ENCODE assay signal across 13 cellular contexts in the genomic region with DNA sequence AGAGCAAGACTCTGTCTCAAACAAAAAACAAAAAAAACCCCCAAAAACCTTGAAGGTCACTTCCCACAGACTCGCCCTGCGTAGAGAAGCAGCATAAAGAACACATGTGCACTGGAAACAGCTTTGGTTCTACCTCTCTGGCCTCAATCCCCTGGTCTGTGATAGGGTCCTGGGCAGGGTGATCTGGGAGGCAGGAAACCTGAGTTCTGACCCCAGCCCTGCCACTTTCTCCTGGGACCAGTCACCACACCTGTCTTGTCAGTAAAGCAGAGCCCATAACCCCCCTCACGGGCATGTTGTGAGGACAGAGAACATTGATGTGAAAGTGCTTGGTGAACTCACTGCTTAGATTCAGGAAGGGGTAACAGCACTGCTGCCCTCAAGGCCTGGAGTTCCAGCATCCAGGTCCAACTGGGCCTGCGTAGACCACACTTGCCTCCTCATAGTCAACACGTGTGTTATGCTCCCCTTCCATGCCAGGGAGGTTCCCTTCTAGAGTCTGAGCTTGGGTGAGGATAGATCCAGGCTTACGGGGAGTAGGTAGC. TPM values are rescaled to one million over a fixed set of nuclear protein-coding genes. Genes with fewer than 3 reads are reported as not detected.
A peak's percentile ranks its signal among the peaks of the same experiment; 100 is the strongest.
DNase-seq lines count a peak whose midpoint lies in the region; ATAC-seq and TF ChIP-seq lines count a peak whose summit lies in the region.
"Had no signal": no experiment of that assay in that cellular context is flagged by ENCODE, and none has a peak within 500 bp of the region (broad histone marks: within the 10 kb centered on the region; RNA-seq: fewer than 3 reads in every experiment).

No MANE protein-coding gene starts in this region.

- H3K4me1 ChIP-seq in HCT116 (ENCODE audit: control insufficient read depth in 1 of 2, insufficient read depth in 2 of 2, low read length in 2 of 2): peaks cover 2 to 6% of the 10 kb centered on the region in 2 experiments; a peak in 2 of 4 replicates
- no peaks in the 10 kb centered on the region for H3K4me1 ChIP-seq in osteoblast (ENCODE audit: insufficient read depth, low read length)

- peaks cover 33% of the 10 kb centered on the region for H3K36me3 Mint-ChIP-seq in T-helper 1 cell treated with Interleukin-12 subunit alpha and Interleukin-12 subunit beta and Interleukin-4 antibody, amounts not matched to agents 30 μg/mL and 1 μg/mL, for 36 hours (ENCODE audit: low read depth)

- H4K20me1 ChIP-seq in HCT116 (ENCODE audit: insufficient read depth) (no peaks in the 10 kb centered on the region), osteoblast (ENCODE audit: insufficient read depth, low read length) (no peaks in the 10 kb centered on the region)

- H3K79me2 ChIP-seq in HCT116 (ENCODE audit: insufficient read depth, low read length): no peaks in the 10 kb centered on the region
- no peaks in the 10 kb centered on the region for H3K79me2 ChIP-seq in osteoblast (ENCODE audit: insufficient read depth, low read length)

- no peak for TF ChIP-seq RAD21 in HCT116 (IDR thresholded peaks at IDR 0.05; ENCODE audit: low read depth)

- H3K9me3 Mint-ChIP-seq in T-helper 1 cell treated with Interleukin-12 subunit alpha and Interleukin-12 subunit beta and Interleukin-4 antibody, amounts not matched to agents 30 μg/mL and 1 μg/mL, for 36 hours: no peaks in the 10 kb centered on the region
- H3K9me3 Mint-ChIP-seq: endodermal cell had no signal

- no peak overlapping the region for H3K4me3 ChIP-seq in HCT116 (replicated peaks in 1 of 2; ENCODE audit: low read depth in 1 of 2, low read length in 2 of 2)
- no peak overlapping the region for H3K4me3 ChIP-seq in osteoblast (ENCODE audit: insufficient read depth, low read length)
- H3K4me3 ChIP-seq: transverse colon had no signal

- H3K27me3 ChIP-seq in HCT116 (ENCODE audit: insufficient read depth, low read length) (no peaks in the 10 kb centered on the region), osteoblast (ENCODE audit: insufficient read depth, low read length) (peaks cover 1% of the 10 kb centered on the region)
- H3K27me3 ChIP-seq: transverse colon had no signal

- no peak overlapping the region for H3K4me3 Mint-ChIP-seq in T-helper 1 cell treated with Interleukin-12 subunit alpha and Interleukin-12 subunit beta and Interleukin-4 antibody, amounts not matched to agents 30 μg/mL and 1 μg/mL, for 36 hours
- H3K4me3 Mint-ChIP-seq: endodermal cell had no signal

- peak overlapping the region; percentile 58 for H3K27ac Mint-ChIP-seq in T-helper 1 cell treated with Interleukin-12 subunit alpha and Interleukin-12 subunit beta and Interleukin-4 antibody, amounts not matched to agents 30 μg/mL and 1 μg/mL, for 36 hours
- H3K27ac Mint-ChIP-seq: endodermal cell had no signal

- H3K9me2 ChIP-seq in HCT116 (ENCODE audit: insufficient read depth): no peaks in the 10 kb centered on the region

- BruUV-seq in HCT116 (replicated peaks; lab: Mats Ljungman, UMichigan): no TSS peak

- H3K36me3 ChIP-seq in HCT116 (ENCODE audit: control insufficient read depth in 1 of 2, insufficient read depth in 2 of 2, low read length in 2 of 2): no peaks in the 10 kb centered on the region; a peak in 1 of 4 replicates
- no peaks in the 10 kb centered on the region for H3K36me3 ChIP-seq in osteoblast (ENCODE audit: insufficient read depth, low read length)

- TF ChIP-seq CTCF in HCT116 (IDR thresholded peaks at IDR 0.05 in 2 of 3, conservative IDR thresholded peaks at IDR 0.05 in 1 of 3; ENCODE audit: borderline replicate concordance in 1 of 3, insufficient read depth in 1 of 3, low read depth in 2 of 3, low read length in 2 of 3) (no peak), osteoblast (IDR thresholded peaks at IDR 0.05; ENCODE audit: extremely low read depth, low read depth, low read length) (no peak)

- peaks cover 65% of the 10 kb centered on the region for H3K4me1 Mint-ChIP-seq in T-helper 1 cell treated with Interleukin-12 subunit alpha and Interleukin-12 subunit beta and Interleukin-4 antibody, amounts not matched to agents 30 μg/mL and 1 μg/mL, for 36 hours (ENCODE audit: low read depth)
- H3K4me1 Mint-ChIP-seq: endodermal cell had no signal

- no peak overlapping the region for H3K9ac ChIP-seq in HCT116 (ENCODE audit: low read length)

- CTCF ChIA-PET in HCT116 (lab: Charles Lee): interaction anchor here (1.5 kb wide), 1 partner anchor 8 kb away, joined by 3 read pairs; no protein-coding TSS in a partner anchor

- ATAC-seq in HCT116: no peak
- ATAC-seq in GM18870 (IDR thresholded peaks at IDR 0.05; ENCODE audit: unreplicated experiment): no peak
- ATAC-seq in GM21576 (IDR thresholded peaks at IDR 0.05; ENCODE audit: unreplicated experiment): no peak
- ATAC-seq in GM19035 (IDR thresholded peaks at IDR 0.05; ENCODE audit: unreplicated experiment): no peak

- intact Hi-C loops in HCT116 (cut with micrococcal nuclease): no loop called here

- no peaks in the 10 kb centered on the region for H3K9me3 ChIP-seq in HCT116 (ENCODE audit: control insufficient read depth in 1 of 2, insufficient read depth in 1 of 2, low read depth in 1 of 2, low read length in 2 of 2)
- no peaks in the 10 kb centered on the region for H3K9me3 ChIP-seq in osteoblast (ENCODE audit: low read depth, low read length)
- H3K9me3 ChIP-seq: transverse colon had no signal

- H3K27ac ChIP-seq in HCT116 (ENCODE audit: low read depth, low read length): no peak overlapping the region
- H3K27ac ChIP-seq in osteoblast (ENCODE audit: low read depth, low read length): no peak overlapping the region
- H3K27ac ChIP-seq: transverse colon had no signal

- no peak for DNase-seq in T-helper 1 cell
- DNase-seq in HCT116 (ENCODE audit: low read depth, low spot score): no peak
- peak; percentile 55 to 58 for DNase-seq in activated T-cell treated with anti-CD3 and anti-CD28 coated beads, Interleukin-2, amount 50 U/mL, for 48 hours
- DNase-seq in osteoblast (ENCODE audit: insufficient read length, low spot score, missing footprints): peak; percentile 14
- DNase-seq: endodermal cell, kidney glomerular epithelial cell, NCI-H2171 treated with DMSO at 0.1 percent for 48 hours, transverse colon had no signal

- RAD21 ChIA-PET in HCT116 (lab: Charles Lee; ENCODE audit: low non-redundant PET in 1 of 2, low total read pairs in 2 of 2, uncharacterized antibody in 2 of 2, unreplicated experiment in 2 of 2): no interaction called here

- H3K27me3 Mint-ChIP-seq in T-helper 1 cell treated with Interleukin-12 subunit alpha and Interleukin-12 subunit beta and Interleukin-4 antibody, amounts not matched to agents 30 μg/mL and 1 μg/mL, for 36 hours (ENCODE audit: low read depth): no peaks in the 10 kb centered on the region

- H3K4me2 ChIP-seq in HCT116 (ENCODE audit: low read length) (no peak overlapping the region), osteoblast (ENCODE audit: insufficient read depth, low read length) (no peak overlapping the region)

- no peak for TF ChIP-seq POLR2A in HCT116 (IDR thresholded peaks at IDR 0.05; ENCODE audit: borderline replicate concordance, extremely low read depth, insufficient read depth, insufficient read length)

- H2AFZ ChIP-seq in HCT116 (ENCODE audit: low read depth, low read length, poor library complexity, severe bottlenecking) (no peak overlapping the region), osteoblast (ENCODE audit: low read length) (no peak overlapping the region)

- POLR2A ChIA-PET in HCT116 (lab: Charles Lee): no interaction called here

TF ChIP-seq in HCT116, 20 proteins besides CTCF, POLR2A, EP300 and RAD21:
- 0 out of 2 replicates have a peak, but pooled peaks have one; percentile 19 for TF ChIP-seq POLR2AphosphoS5 (IDR thresholded peaks at IDR 0.05; ENCODE audit: low read depth, low read length)
- TF ChIP-seq CBX3 (IDR thresholded peaks at IDR 0.05; ENCODE audit: low read depth): no peak
TF ChIP-seq in HCT116: peak in this region for 1.

RNA-seq across cellular contexts. Expression of gene UCP2, which starts 11.4 kb away (rescaled TPM):
- total RNA-seq in HCT116 (2021; ENCODE audit: unreplicated experiment) (20.4 TPM), osteoblast (under 0.01 and 0.59 TPM in 2 replicates)
- 17.4 and 17.5 TPM in 2 replicates for polyA plus RNA-seq in HCT116 (2012)
- polyA plus RNA-seq: neural cell had no signal

RNA-seq across cellular contexts. Expression of gene DNAJB13, which starts 20.4 kb away (rescaled TPM):
- 0.22 TPM for total RNA-seq in HCT116 (2021; ENCODE audit: unreplicated experiment)
- polyA plus RNA-seq in HCT116 (2012): 0.16 TPM in 1 of 2 replicates, not detected in the other
- total RNA-seq in osteoblast: not detected in 2 replicates
- total RNA-seq: transverse colon had no signal
- polyA plus RNA-seq: neural cell had no signal

RNA-seq across cellular contexts. Expression of gene UCP3, which starts 37.6 kb away (rescaled TPM):
- total RNA-seq in HCT116 (2021; ENCODE audit: unreplicated experiment): 1.3 TPM
- 0.30 and 0.34 TPM in 2 replicates for polyA plus RNA-seq in HCT116 (2012)
- total RNA-seq in osteoblast: under 0.01 and 0.59 TPM in 2 replicates

Comparison
In these comparisons a context has a peak if more than half of its experiments do, and no peak if none do; other contexts are left out.
1. DNase-seq: peak in activated T-cell treated with anti-CD3 and anti-CD28 coated beads, Interleukin-2, amount 50 U/mL, for 48 hours (2 of 2) and osteoblast (single experiment); none in T-helper 1 cell (0 of 5) and HCT116 (single experiment).
2. RNA of gene UCP2, which starts 11.4 kb away (total RNA-seq): 20.4 TPM in HCT116 (single experiment); under 0.01 to 0.59 TPM in osteoblast; every median in the first group is over 10 times any median in the second.